ENCODE assay signal across 20 cellular contexts in the genomic region with DNA sequence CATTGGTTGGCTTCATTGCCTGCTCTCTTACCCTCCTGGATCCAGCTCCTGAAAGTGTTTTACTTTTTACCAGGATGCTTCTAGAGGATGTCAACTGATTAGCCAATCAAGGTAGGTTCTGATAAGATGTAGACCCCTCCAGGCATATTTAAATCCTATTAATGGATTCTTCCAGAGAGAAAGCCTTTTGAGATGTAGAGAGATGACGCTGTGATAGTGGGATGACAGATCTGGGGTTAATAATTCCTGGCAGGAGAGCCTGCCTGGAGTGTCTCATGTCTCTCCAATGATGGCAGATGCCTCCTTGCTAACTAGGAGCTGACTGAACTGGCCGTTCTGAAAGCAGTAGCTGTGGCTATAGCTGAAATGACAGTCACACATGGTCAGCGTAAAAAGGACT.
DNase-seq lines count a peak whose midpoint lies in the region; ATAC-seq, FAIRE-seq and TF ChIP-seq lines count a peak whose summit lies in the region.
"Had no signal": no experiment of that assay in that cellular context is flagged by ENCODE, and none has a peak within 500 bp of the region (broad histone marks: within the 10 kb centered on the region; RNA-seq: fewer than 3 reads in every experiment).

No MANE protein-coding gene starts in this region.

- no peaks in the 10 kb centered on the region for H3K79me1 ChIP-seq in mesendoderm (ENCODE audit: low read length)

- no peaks in the 10 kb centered on the region for H3K79me2 ChIP-seq in mesendoderm (ENCODE audit: control insufficient read depth, insufficient read depth, low read length)

- H3K27ac ChIP-seq in mesendoderm (ENCODE audit: low read depth, low read length): no peak overlapping the region
- H3K27ac ChIP-seq: C4-2B had no signal

- no peak overlapping the region for H2BK5ac ChIP-seq in mesendoderm (ENCODE audit: low read length)

- H2BK15ac ChIP-seq in mesendoderm (replicated peaks; ENCODE audit: low read depth): no peak overlapping the region

- H3K4me3 ChIP-seq in GM12865 (ENCODE audit: low read depth, low read length): no peak overlapping the region
- no peak overlapping the region for H3K4me3 ChIP-seq in mesendoderm (ENCODE audit: low read length)

- H3K18ac ChIP-seq in mesendoderm (ENCODE audit: low read length): no peak overlapping the region

- no peaks in the 10 kb centered on the region for H3K36me3 ChIP-seq in mesendoderm (ENCODE audit: control insufficient read depth, insufficient read depth, low read length)

- no peak overlapping the region for H2AK5ac ChIP-seq in mesendoderm (ENCODE audit: low read length)

- no peak overlapping the region for H4K8ac ChIP-seq in mesendoderm (ENCODE audit: low read depth, low read length)

- no peaks in the 10 kb centered on the region for H3K4me1 ChIP-seq in mesendoderm (ENCODE audit: control insufficient read depth, low read depth, low read length)
- H3K4me1 ChIP-seq: Caco-2 had no signal

- ATAC-seq in SK-N-SH treated with all-trans-retinoic acid at 6 μM for 48 hours: no peak; the same call in 2 of the 3 replicates
- no peak for ATAC-seq in GM21576 (IDR thresholded peaks at IDR 0.05; ENCODE audit: unreplicated experiment)
- no peak for ATAC-seq in GM21825 (IDR thresholded peaks at IDR 0.05; ENCODE audit: unreplicated experiment)
- ATAC-seq: HCT116, HepG2 had no signal

- no peaks in the 10 kb centered on the region for H3K27me3 ChIP-seq in mesendoderm (ENCODE audit: insufficient read depth, low read length, poor library complexity)

- no CpG with 5 or more reads among the region's 3 CpGs for WGBS in mesendoderm (ENCODE audit: extremely low coverage, insufficient coverage, low lambda C conversion rate)

- TF ChIP-seq CTCF in GM12865 (IDR thresholded peaks at IDR 0.05; ENCODE audit: insufficient read depth, low read depth, low read length, missing control alignments): no peak

- DNase-seq in GM12865 (ENCODE audit: low read depth): peak; percentile 4
- no peak for DNase-seq in GM19239 (ENCODE audit: insufficient read length, low spot score)
- peak; percentile 48 for DNase-seq in mesendoderm
- no peak for DNase-seq in activated effector memory CD4-positive, alpha-beta T cell treated with anti-CD3 and anti-CD28 coated beads, Interleukin-2, amount 50 U/mL, for 16 hours
- DNase-seq: ACHN; Caco-2; CD4-positive, alpha-beta T cell; GOT3; H7; HFFc6; KG1 had no signal

- no peak overlapping the region for H3K4ac ChIP-seq in mesendoderm (ENCODE audit: low read depth, low read length)

- no peak overlapping the region for H3K56ac ChIP-seq in mesendoderm (ENCODE audit: low read length)

- H3K4me2 ChIP-seq in mesendoderm (ENCODE audit: low read length): no peak overlapping the region

- H2BK120ac ChIP-seq in mesendoderm (ENCODE audit: low read depth, low read length): no peak overlapping the region

- H4K5ac ChIP-seq in mesendoderm (ENCODE audit: low read length): no peak overlapping the region

- H3K9ac ChIP-seq in mesendoderm (ENCODE audit: low read length): no peak overlapping the region

- FAIRE-seq in GM19239 (lab: Jason Lieb, UNC): peak; percentile 37
- FAIRE-seq: A204.1, D721Med, G401.6, HepG2 had no signal

- no peak overlapping the region for H3K23ac ChIP-seq in mesendoderm (ENCODE audit: low read length)

TF ChIP-seq in SK-N-SH treated with all-trans-retinoic acid at 6 μM for 48 hours, 23 proteins besides CTCF, POLR2A, EP300 and RAD21 (continues in another document):
- no peak for TF ChIP-seq ZNF70 (CRISPR knock-in tag; IDR thresholded peaks at IDR 0.05)
- no peak for TF ChIP-seq ZNF565 (CRISPR knock-in tag; conservative IDR thresholded peaks at IDR 0.05; ENCODE audit: low read depth)
- TF ChIP-seq ZC3H10 (CRISPR knock-in tag; IDR thresholded peaks at IDR 0.05): no peak
- TF ChIP-seq ZFP3 (CRISPR knock-in tag; IDR thresholded peaks at IDR 0.05): no peak
- TF ChIP-seq, protein P1, sequence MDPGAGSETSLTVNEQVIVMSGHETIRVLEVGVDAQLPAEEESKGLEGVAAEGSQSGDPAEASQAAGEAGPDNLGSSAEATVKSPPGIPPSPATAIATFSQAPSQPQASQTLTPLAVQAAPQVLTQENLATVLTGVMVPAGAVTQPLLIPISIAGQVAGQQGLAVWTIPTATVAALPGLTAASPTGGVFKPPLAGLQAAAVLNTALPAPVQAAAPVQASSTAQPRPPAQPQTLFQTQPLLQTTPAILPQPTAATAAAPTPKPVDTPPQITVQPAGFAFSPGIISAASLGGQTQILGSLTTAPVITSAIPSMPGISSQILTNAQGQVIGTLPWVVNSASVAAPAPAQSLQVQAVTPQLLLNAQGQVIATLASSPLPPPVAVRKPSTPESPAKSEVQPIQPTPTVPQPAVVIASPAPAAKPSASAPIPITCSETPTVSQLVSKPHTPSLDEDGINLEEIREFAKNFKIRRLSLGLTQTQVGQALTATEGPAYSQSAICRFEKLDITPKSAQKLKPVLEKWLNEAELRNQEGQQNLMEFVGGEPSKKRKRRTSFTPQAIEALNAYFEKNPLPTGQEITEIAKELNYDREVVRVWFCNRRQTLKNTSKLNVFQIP (CRISPR knock-in tag; IDR thresholded peaks at IDR 0.05; ENCODE audit: borderline replicate concordance, low read depth): no peak
- no peak for TF ChIP-seq ZFP30 (CRISPR knock-in tag; IDR thresholded peaks at IDR 0.05)
- TF ChIP-seq, protein P2, sequence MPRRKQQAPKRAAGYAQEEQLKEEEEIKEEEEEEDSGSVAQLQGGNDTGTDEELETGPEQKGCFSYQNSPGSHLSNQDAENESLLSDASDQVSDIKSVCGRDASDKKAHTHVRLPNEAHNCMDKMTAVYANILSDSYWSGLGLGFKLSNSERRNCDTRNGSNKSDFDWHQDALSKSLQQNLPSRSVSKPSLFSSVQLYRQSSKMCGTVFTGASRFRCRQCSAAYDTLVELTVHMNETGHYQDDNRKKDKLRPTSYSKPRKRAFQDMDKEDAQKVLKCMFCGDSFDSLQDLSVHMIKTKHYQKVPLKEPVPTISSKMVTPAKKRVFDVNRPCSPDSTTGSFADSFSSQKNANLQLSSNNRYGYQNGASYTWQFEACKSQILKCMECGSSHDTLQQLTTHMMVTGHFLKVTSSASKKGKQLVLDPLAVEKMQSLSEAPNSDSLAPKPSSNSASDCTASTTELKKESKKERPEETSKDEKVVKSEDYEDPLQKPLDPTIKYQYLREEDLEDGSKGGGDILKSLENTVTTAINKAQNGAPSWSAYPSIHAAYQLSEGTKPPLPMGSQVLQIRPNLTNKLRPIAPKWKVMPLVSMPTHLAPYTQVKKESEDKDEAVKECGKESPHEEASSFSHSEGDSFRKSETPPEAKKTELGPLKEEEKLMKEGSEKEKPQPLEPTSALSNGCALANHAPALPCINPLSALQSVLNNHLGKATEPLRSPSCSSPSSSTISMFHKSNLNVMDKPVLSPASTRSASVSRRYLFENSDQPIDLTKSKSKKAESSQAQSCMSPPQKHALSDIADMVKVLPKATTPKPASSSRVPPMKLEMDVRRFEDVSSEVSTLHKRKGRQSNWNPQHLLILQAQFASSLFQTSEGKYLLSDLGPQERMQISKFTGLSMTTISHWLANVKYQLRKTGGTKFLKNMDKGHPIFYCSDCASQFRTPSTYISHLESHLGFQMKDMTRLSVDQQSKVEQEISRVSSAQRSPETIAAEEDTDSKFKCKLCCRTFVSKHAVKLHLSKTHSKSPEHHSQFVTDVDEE (CRISPR knock-in tag; IDR thresholded peaks at IDR 0.05): peak; percentile 91
- TF ChIP-seq ZNF8 (CRISPR knock-in tag; IDR thresholded peaks at IDR 0.05): no peak
- no peak for TF ChIP-seq SNAI2 (CRISPR knock-in tag; IDR thresholded peaks at IDR 0.05)
- TF ChIP-seq, protein P3, sequence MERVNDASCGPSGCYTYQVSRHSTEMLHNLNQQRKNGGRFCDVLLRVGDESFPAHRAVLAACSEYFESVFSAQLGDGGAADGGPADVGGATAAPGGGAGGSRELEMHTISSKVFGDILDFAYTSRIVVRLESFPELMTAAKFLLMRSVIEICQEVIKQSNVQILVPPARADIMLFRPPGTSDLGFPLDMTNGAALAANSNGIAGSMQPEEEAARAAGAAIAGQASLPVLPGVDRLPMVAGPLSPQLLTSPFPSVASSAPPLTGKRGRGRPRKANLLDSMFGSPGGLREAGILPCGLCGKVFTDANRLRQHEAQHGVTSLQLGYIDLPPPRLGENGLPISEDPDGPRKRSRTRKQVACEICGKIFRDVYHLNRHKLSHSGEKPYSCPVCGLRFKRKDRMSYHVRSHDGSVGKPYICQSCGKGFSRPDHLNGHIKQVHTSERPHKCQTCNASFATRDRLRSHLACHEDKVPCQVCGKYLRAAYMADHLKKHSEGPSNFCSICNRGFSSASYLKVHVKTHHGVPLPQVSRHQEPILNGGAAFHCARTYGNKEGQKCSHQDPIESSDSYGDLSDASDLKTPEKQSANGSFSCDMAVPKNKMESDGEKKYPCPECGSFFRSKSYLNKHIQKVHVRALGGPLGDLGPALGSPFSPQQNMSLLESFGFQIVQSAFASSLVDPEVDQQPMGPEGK (CRISPR knock-in tag; IDR thresholded peaks at IDR 0.05; ENCODE audit: borderline replicate concordance): no peak
- TF ChIP-seq, protein P4, sequence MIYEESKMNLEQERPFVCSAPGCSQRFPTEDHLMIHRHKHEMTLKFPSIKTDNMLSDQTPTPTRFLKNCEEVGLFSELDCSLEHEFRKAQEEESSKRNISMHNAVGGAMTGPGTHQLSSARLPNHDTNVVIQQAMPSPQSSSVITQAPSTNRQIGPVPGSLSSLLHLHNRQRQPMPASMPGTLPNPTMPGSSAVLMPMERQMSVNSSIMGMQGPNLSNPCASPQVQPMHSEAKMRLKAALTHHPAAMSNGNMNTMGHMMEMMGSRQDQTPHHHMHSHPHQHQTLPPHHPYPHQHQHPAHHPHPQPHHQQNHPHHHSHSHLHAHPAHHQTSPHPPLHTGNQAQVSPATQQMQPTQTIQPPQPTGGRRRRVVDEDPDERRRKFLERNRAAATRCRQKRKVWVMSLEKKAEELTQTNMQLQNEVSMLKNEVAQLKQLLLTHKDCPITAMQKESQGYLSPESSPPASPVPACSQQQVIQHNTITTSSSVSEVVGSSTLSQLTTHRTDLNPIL (CRISPR knock-in tag; IDR thresholded peaks at IDR 0.05; ENCODE audit: low read depth): peak; percentile 25; the same call in 1 of the 2 replicates
- TF ChIP-seq ESRRG (CRISPR knock-in tag; IDR thresholded peaks at IDR 0.05): no peak
- TF ChIP-seq TOX (CRISPR knock-in tag; IDR thresholded peaks at IDR 0.05; ENCODE audit: borderline replicate concordance): no peak
- TF ChIP-seq TCF4 (CRISPR knock-in tag; IDR thresholded peaks at IDR 0.05; ENCODE audit: borderline replicate concordance): peak; percentile 73

Comparison
In these comparisons a context has a peak if more than half of its experiments do, and no peak if none do; other contexts are left out.
1. DNase-seq: peak in GM12865 (single experiment) and mesendoderm (single experiment); none in GM19239 (single experiment) and activated effector memory CD4-positive, alpha-beta T cell treated with anti-CD3 and anti-CD28 coated beads, Interleukin-2, amount 50 U/mL, for 16 hours (single experiment).